In the genomic region with DNA sequence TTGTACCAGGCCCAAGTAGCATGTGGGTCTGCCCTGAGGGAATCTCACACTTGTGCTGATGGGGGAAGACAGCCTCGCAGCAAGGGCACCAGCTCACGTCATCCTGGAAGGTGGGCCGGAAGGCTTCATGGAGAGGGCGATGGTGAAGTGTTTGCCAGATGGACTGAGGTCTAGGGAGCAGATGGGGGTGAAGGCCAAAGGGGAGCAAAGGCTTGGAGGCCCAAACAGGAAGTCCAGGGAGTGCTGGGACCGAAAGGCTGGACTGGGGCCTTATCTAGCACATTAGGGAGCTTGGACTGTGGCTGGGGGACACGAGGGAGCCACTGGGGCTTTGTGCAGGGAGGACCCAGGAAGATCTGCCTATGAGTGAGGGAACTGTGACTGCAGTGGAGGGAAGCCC, we compare ENCODE assay signal across 15 cellular contexts. TPM values are rescaled to one million over a fixed set of nuclear protein-coding genes. Genes with fewer than 3 reads are reported as not detected.
DNase-seq lines count a peak whose midpoint lies in the region; ATAC-seq and TF ChIP-seq lines count a peak whose summit lies in the region.
"Had no signal": no experiment of that assay in that cellular context is flagged by ENCODE, and none has a peak within 500 bp of the region (broad histone marks: within the 10 kb centered on the region; RNA-seq: fewer than 3 reads in every experiment).

No MANE protein-coding gene starts in this region.

- no peak for TF ChIP-seq POLR2A in ovary (IDR thresholded peaks at IDR 0.05)

- no peaks in the 10 kb centered on the region for H3K36me3 Mint-ChIP-seq in T-helper 2 cell treated with Interferon-gamma antibody and Interleukin-4, amounts not matched to agents 5 μg/mL and 100 μg/mL, for 36 hours (ENCODE audit: low read depth)
- H3K36me3 Mint-ChIP-seq in nephron progenitor cell (ENCODE audit: low read depth) = peaks cover 4% of the 10 kb centered on the region
- H3K36me3 Mint-ChIP-seq: activated naive CD8-positive, alpha-beta T cell treated with anti-CD3 and anti-CD28 coated beads, Interleukin-2, amount 10 ng/mL, durations not matched to agents 7 days and 5 days had no signal

- no peak for DNase-seq in T-helper 2 cell treated with Interferon-gamma antibody and Interleukin-4, amounts not matched to agents 5 μg/mL and 100 μg/mL, for 36 hours (ENCODE audit: low spot score)
- DNase-seq in T-helper 2 cell (no peak), Panc1 (ENCODE audit: low read depth, low spot score) (no peak), nephron progenitor cell (no peak), SK-N-DZ (ENCODE audit: low spot score) (no peak), ovary (no peak)
- DNase-seq: activated CD4-positive, alpha-beta T cell treated with anti-CD3 and anti-CD28 coated beads, Interleukin-2, amount 50 U/mL, for 48 hours; activated naive CD8-positive, alpha-beta T cell treated with anti-CD3 and anti-CD28 coated beads, Interleukin-2, amount 10 ng/mL, durations not matched to agents 7 days and 5 days; DMS79; lower lobe of right lung; stimulated activated CD8-positive, alpha-beta memory T cell treated with anti-CD3 and anti-CD28 coated beads, Interleukin-4, amount 100 ng/mL, for 48 hours had no signal

- no peaks in the 10 kb centered on the region for H3K4me1 ChIP-seq in Panc1 (ENCODE audit: control insufficient read depth, insufficient read depth, low read length)
- H3K4me1 ChIP-seq in ovary (ENCODE audit: insufficient read depth) = peaks cover 3% of the 10 kb centered on the region
- H3K4me1 ChIP-seq: A549 had no signal

- H3K4me1 Mint-ChIP-seq in T-helper 2 cell treated with Interferon-gamma antibody and Interleukin-4, amounts not matched to agents 5 μg/mL and 100 μg/mL, for 36 hours (ENCODE audit: low read depth) = peaks cover 6% of the 10 kb centered on the region
- H3K4me1 Mint-ChIP-seq in nephron progenitor cell = peaks cover 43% of the 10 kb centered on the region

- WGBS in ovary, 3 donors = 65 to 77% (median 68%) methylated on average over 6 of the region's 6 CpGs

- ATAC-seq in Panc1 = peak; percentile 28; the same call in 1 of the 2 replicates
- ATAC-seq: lower lobe of right lung, pancreas had no signal

- no peak overlapping the region for H3K27ac ChIP-seq in Panc1 (ENCODE audit: low read length)
- no peak overlapping the region for H3K27ac ChIP-seq in ovary
- H3K27ac ChIP-seq: A549, lower lobe of right lung, pancreas had no signal

- CTCF ChIA-PET in Panc1 (lab: Charles Lee) = no interaction called here

- H3K9me3 ChIP-seq in Panc1 (ENCODE audit: control insufficient read depth, insufficient read depth, low read depth, low read length) (no peaks in the 10 kb centered on the region), ovary (no peaks in the 10 kb centered on the region)
- H3K9me3 ChIP-seq: A549, lower lobe of right lung, pancreas had no signal

- H3K4me3 Mint-ChIP-seq in T-helper 2 cell treated with Interferon-gamma antibody and Interleukin-4, amounts not matched to agents 5 μg/mL and 100 μg/mL, for 36 hours = peak overlapping the region; percentile 40
- no peak overlapping the region for H3K4me3 Mint-ChIP-seq in nephron progenitor cell

- in situ Hi-C loops in Panc1 (cut with HindIII; ENCODE audit: low pct_unique_long_range_greater_than_20kb, low sequenced_read_pairs) = no loop called here

- peaks cover 28% of the 10 kb centered on the region for H3K27me3 Mint-ChIP-seq in T-helper 2 cell treated with Interferon-gamma antibody and Interleukin-4, amounts not matched to agents 5 μg/mL and 100 μg/mL, for 36 hours (ENCODE audit: low read depth)
- peaks cover 54% of the 10 kb centered on the region for H3K27me3 Mint-ChIP-seq in nephron progenitor cell (ENCODE audit: low read depth, poor library complexity)

- no peak for TF ChIP-seq CTCF in Panc1 (IDR thresholded peaks at IDR 0.05)
- TF ChIP-seq CTCF in nephron progenitor cell (IDR thresholded peaks at IDR 0.05) = no peak
- no peak for TF ChIP-seq CTCF in ovary (IDR thresholded peaks at IDR 0.05)

- H3K36me3 ChIP-seq in Panc1 (ENCODE audit: control insufficient read depth, insufficient read depth, low read length) (no peaks in the 10 kb centered on the region), ovary (no peaks in the 10 kb centered on the region)
- H3K36me3 ChIP-seq: lower lobe of right lung, pancreas had no signal

- TF ChIP-seq EP300 in ovary (IDR thresholded peaks at IDR 0.05) = no peak

- no TSS peak for BruUV-seq in Panc1 (replicated peaks; lab: Mats Ljungman, UMichigan)

- H3K4me3 ChIP-seq in Panc1 (ENCODE audit: low read depth in 2 of 2, low read length in 2 of 2) (no peak overlapping the region), ovary (no peak overlapping the region)
- H3K4me3 ChIP-seq: A549, lower lobe of right lung, pancreas had no signal

- POLR2A ChIA-PET in Panc1 (lab: Charles Lee) = no interaction called here

- H3K27me3 ChIP-seq in Panc1 (ENCODE audit: control insufficient read depth, insufficient read depth, low read length) (no peaks in the 10 kb centered on the region; the same call in 1 of the 2 replicates), ovary (no peaks in the 10 kb centered on the region)
- H3K27me3 ChIP-seq: pancreas had no signal

- intact Hi-C loops in Panc1 (cut with micrococcal nuclease; ENCODE audit: unreplicated experiment) (no loop called here), ovary (cut with DNase I) (no loop called here)

- H3K9me3 Mint-ChIP-seq in T-helper 2 cell treated with Interferon-gamma antibody and Interleukin-4, amounts not matched to agents 5 μg/mL and 100 μg/mL, for 36 hours = no peaks in the 10 kb centered on the region
- H3K9me3 Mint-ChIP-seq in nephron progenitor cell = no peaks in the 10 kb centered on the region
- H3K9me3 Mint-ChIP-seq: activated naive CD8-positive, alpha-beta T cell treated with anti-CD3 and anti-CD28 coated beads, Interleukin-2, amount 10 ng/mL, durations not matched to agents 7 days and 5 days had no signal

- H3K27ac Mint-ChIP-seq in T-helper 2 cell treated with Interferon-gamma antibody and Interleukin-4, amounts not matched to agents 5 μg/mL and 100 μg/mL, for 36 hours = no peak overlapping the region
- peak overlapping the region; percentile 90 for H3K27ac Mint-ChIP-seq in nephron progenitor cell
- H3K27ac Mint-ChIP-seq: activated naive CD8-positive, alpha-beta T cell treated with anti-CD3 and anti-CD28 coated beads, Interleukin-2, amount 10 ng/mL, durations not matched to agents 7 days and 5 days had no signal

RNA-seq across cellular contexts. Expression of a gene that starts 1.2 kb away (rescaled TPM):
- total RNA-seq in Panc1 (2021; ENCODE audit: unreplicated experiment) (1.0 TPM), ovary (under 1 TPM; 0.08 to 0.36 (median 0.22) TPM)
- 0.18 TPM for polyA plus RNA-seq in Panc1 (2012; ENCODE audit: insufficient read length)
- 0.21 and 0.69 TPM in 2 replicates for polyA plus RNA-seq in SK-N-DZ (2014; cell fraction: cytosol; rRNA removed)
- polyA plus RNA-seq in SK-N-DZ (2014; cell fraction: nucleus; rRNA removed) = 1.1 and 1.2 TPM in 2 replicates
- polyA plus RNA-seq in ovary = under 1 TPM; 0.05 TPM

RNA-seq across cellular contexts. Expression of a gene that starts 12.9 kb away (rescaled TPM):
- 0.62 TPM for total RNA-seq in Panc1 (2021; ENCODE audit: unreplicated experiment)
- not detected for polyA plus RNA-seq in Panc1 (2012; ENCODE audit: insufficient read length)
- polyA plus RNA-seq in SK-N-DZ (2014; cell fraction: cytosol; rRNA removed) = 0.16 TPM in 1 of 2 replicates, not detected in the other
- 3.7 and 5.5 TPM in 2 replicates for polyA plus RNA-seq in SK-N-DZ (2014; cell fraction: nucleus; rRNA removed)
- under 1 TPM in 1 of 7 donors, not detected in 6; 0.46 TPM for total RNA-seq in ovary
- not detected for polyA plus RNA-seq in ovary
- total RNA-seq: activated naive CD8-positive, alpha-beta T cell treated with anti-CD3 and anti-CD28 coated beads, Interleukin-2, amount 10 ng/mL, durations not matched to agents 7 days and 5 days; fibroblast of lung; lower lobe of right lung; pancreas; urinary bladder had no signal
- polyA plus RNA-seq: fibroblast of lung, pancreas, urinary bladder had no signal

RNA-seq across cellular contexts. Expression of a gene that starts 19.1 kb away (rescaled TPM):
- total RNA-seq in Panc1 (2021; ENCODE audit: unreplicated experiment) (39.8 TPM), ovary (1 to 10 TPM in 4 of 7 donors, under 1 TPM in 1, not detected in 2; 0.25 to 8.0 (median 1.8) TPM)
- polyA plus RNA-seq in Panc1 (2012; ENCODE audit: insufficient read length) = 25.3 TPM
- polyA plus RNA-seq in SK-N-DZ (2014; cell fraction: cytosol; rRNA removed) = 65.8 and 72.3 TPM in 2 replicates
- polyA plus RNA-seq in SK-N-DZ (2014; cell fraction: nucleus; rRNA removed) = 75.6 and 76.1 TPM in 2 replicates
- 1 to 10 TPM in 1 of 2 donors, not detected in 1; 1.0 TPM for polyA plus RNA-seq in ovary

RNA-seq across cellular contexts. Expression of a gene that starts 41.4 kb away (rescaled TPM):
- 3.9 TPM for total RNA-seq in Panc1 (2021; ENCODE audit: unreplicated experiment)
- 3.9 TPM for polyA plus RNA-seq in Panc1 (2012; ENCODE audit: insufficient read length)
- 46.1 and 48.4 TPM in 2 replicates for polyA plus RNA-seq in SK-N-DZ (2014; cell fraction: cytosol; rRNA removed)
- 22.6 and 39.4 TPM in 2 replicates for polyA plus RNA-seq in SK-N-DZ (2014; cell fraction: nucleus; rRNA removed)
- 1 to 10 TPM in 1 of 7 donors, under 1 TPM in 5, not detected in 1; 0.11 to 1.4 (median 0.23) TPM for total RNA-seq in ovary
- polyA plus RNA-seq in ovary = under 1 TPM; 0.12 to 0.78 TPM
